In genomic region chr2:49288902-49289680, GRCh38 we compare ENCODE assay signal across 24 cellular contexts.
DNase-seq lines count a peak whose midpoint lies in the region; ATAC-seq and TF ChIP-seq lines count a peak whose summit lies in the region.
"Had no signal": no experiment of that assay in that cellular context is flagged by ENCODE, and none has a peak within 500 bp of the region (broad histone marks: within the 10 kb centered on the region; RNA-seq: fewer than 3 reads in every experiment).

No MANE protein-coding gene starts in this region.

- 14% methylated on average over 2 of the region's 2 CpGs for WGBS in aorta, 2 donors

- no peaks in the 10 kb centered on the region for H3K36me3 ChIP-seq in aorta (ENCODE audit: control insufficient read depth in 1 of 2, insufficient read depth in 2 of 2, low read length in 1 of 2)
- H3K36me3 ChIP-seq: heart right ventricle, left lung, MG63, ovary, Peyer's patch, SJCRH30 had no signal

- no peaks in the 10 kb centered on the region for H3K27me3 ChIP-seq in foreskin keratinocyte
- H3K27me3 ChIP-seq in aorta (ENCODE audit: control insufficient read depth in 1 of 2, insufficient read depth in 2 of 2, low read length in 1 of 2), result no peaks in the 10 kb centered on the region
- H3K27me3 ChIP-seq: heart right ventricle, left lung, MG63, ovary, Peyer's patch, SJCRH30 had no signal

- intact Hi-C loops in aorta (cut with DNase I), result no loop called here

- no peak overlapping the region for H3K4me3 ChIP-seq in aorta (ENCODE audit: low read length in 2 of 2)
- H3K4me3 ChIP-seq: heart right ventricle, K562, left lung, MG63, ovary, Peyer's patch, SJCRH30 had no signal

- ATAC-seq in GM19452 (IDR thresholded peaks at IDR 0.05; ENCODE audit: unreplicated experiment), result peak; percentile 62
- no peak for ATAC-seq in foreskin keratinocyte
- ATAC-seq in aorta (ENCODE audit: low FRiP score), result no peak
- ATAC-seq: K562; left lung; stimulated activated naive CD8-positive, alpha-beta T cell treated with anti-CD3 and anti-CD28 coated beads, Interleukin-15, amount 100 ng/mL, for 72 hours; T-cell had no signal

- no peaks in the 10 kb centered on the region for H3K4me1 ChIP-seq in foreskin keratinocyte
- no peaks in the 10 kb centered on the region for H3K4me1 ChIP-seq in aorta (ENCODE audit: control insufficient read depth in 1 of 2, insufficient read depth in 2 of 2, low read length in 2 of 2)
- H3K4me1 ChIP-seq: left lung, SJCRH30 had no signal

- peak; percentile 33 for DNase-seq in NCI-H1048 (lab: John Stamatoyannopoulos, UW)
- DNase-seq in cerebellum (ENCODE audit: low spot score), result peak; percentile 19
- DNase-seq in pons (ENCODE audit: low spot score), result peak; percentile 80
- DNase-seq in foreskin keratinocyte, result no peak
- DNase-seq in NCI-H774 (lab: John Stamatoyannopoulos, UW), result no peak
- DNase-seq in NCI-H510A treated with DMSO at 0.1 percent for 48 hours (lab: John Stamatoyannopoulos, UW), result no peak
- DNase-seq in aorta, result no peak
- DNase-seq: activated CD4-positive, alpha-beta memory T cell treated with anti-CD3 and anti-CD28 coated beads for 36 hours; activated naive CD8-positive, alpha-beta T cell treated with anti-CD3 and anti-CD28 coated beads, Interleukin-2, amount 10 ng/mL, durations not matched to agents 7 days and 5 days; left lung; MG63; NCI-H1417 treated with DMSO at 0.1 percent for 48 hours; NCI-H2107; NK-92 treated with Interleukin-12 subunit alpha and Interleukin-12 subunit beta, amount 100 ng/mL, for 24 hours; ovary; Peyer's patch; SJCRH30; stimulated activated naive CD8-positive, alpha-beta T cell treated with anti-CD3 and anti-CD28 coated beads, Interleukin-15, amount 100 ng/mL, for 72 hours; T-cell; trophoblast cell had no signal

- TF ChIP-seq CTCF in foreskin keratinocyte (conservative IDR thresholded peaks at IDR 0.05), result no peak

- H3K9me3 ChIP-seq in aorta (ENCODE audit: control insufficient read depth, low read length), result no peaks in the 10 kb centered on the region
- H3K9me3 ChIP-seq: heart right ventricle, left lung, MG63, ovary, Peyer's patch, SJCRH30 had no signal

- H3K27ac ChIP-seq in foreskin keratinocyte (no peak overlapping the region), aorta (ENCODE audit: low read depth in 1 of 2, low read length in 2 of 2) (no peak overlapping the region)
- H3K27ac ChIP-seq: C4-2B, left lung, ovary, SJCRH30 had no signal

Comparison
In these comparisons a context has a peak if more than half of its experiments do, and no peak if none do; other contexts are left out.
1. DNase-seq: peak in NCI-H1048 (single experiment), cerebellum (single experiment) and pons (single experiment); none in foreskin keratinocyte (0 of 2), NCI-H774 (single experiment), NCI-H510A treated with DMSO at 0.1 percent for 48 hours (single experiment) and aorta (0 of 2).